Comparison of ENCODE assay signal across 13 cellular contexts in the genomic region with DNA sequence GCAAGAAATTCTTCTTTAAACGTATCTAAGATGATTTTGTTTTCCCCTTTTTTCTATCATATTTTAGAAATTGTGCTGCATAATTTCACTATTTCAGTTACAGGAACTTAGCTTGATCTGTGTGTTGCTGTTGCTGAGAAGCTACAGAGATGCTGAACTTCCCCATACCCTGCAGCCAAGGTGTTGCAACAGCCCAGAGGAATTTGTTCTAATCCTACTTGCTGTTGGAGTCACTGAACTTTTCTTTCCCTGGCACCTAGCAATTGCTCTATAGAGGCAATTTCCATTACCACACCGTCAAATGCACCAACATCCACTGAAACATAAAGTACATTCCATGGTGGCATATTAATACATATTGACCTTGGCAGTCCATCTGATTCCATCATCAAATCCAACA.
"Had no signal": no experiment of that assay in that cellular context is flagged by ENCODE, and none has a peak within 500 bp of the region (broad histone marks: within the 10 kb centered on the region; RNA-seq: fewer than 3 reads in every experiment).

No MANE protein-coding gene starts in this region.

- H3K9me3 ChIP-seq: body of pancreas, ovary, tibial nerve had no signal

- H3K4me1 ChIP-seq: body of pancreas, tibial nerve had no signal

- H3K27ac ChIP-seq: body of pancreas, ovary, tibial nerve had no signal

- H3K36me3 ChIP-seq: ovary, tibial nerve had no signal

- H3K9me3 Mint-ChIP-seq: activated naive CD4-positive, alpha-beta T cell treated with anti-CD3 and anti-CD28 coated beads, Interleukin-2, amount 50 U/mL, for 24 hours; stimulated activated effector memory CD8-positive, alpha-beta T cell treated with anti-CD3 and anti-CD28 coated beads, Interleukin-12 subunit alpha, Interleukin-12 subunit beta, amount 100 ng/mL, for 72 hours had no signal

- H3K4me1 Mint-ChIP-seq: activated naive CD4-positive, alpha-beta T cell treated with anti-CD3 and anti-CD28 coated beads, Interleukin-2, amount 50 U/mL, for 24 hours; stimulated activated effector memory CD8-positive, alpha-beta T cell treated with anti-CD3 and anti-CD28 coated beads, Interleukin-12 subunit alpha, Interleukin-12 subunit beta, amount 100 ng/mL, for 72 hours had no signal

- H3K4me3 ChIP-seq: body of pancreas, ovary, tibial nerve had no signal

- DNase-seq: activated CD4-positive, alpha-beta T cell treated with anti-CD3 and anti-CD28 coated beads, Interleukin-2, amount 50 U/mL, for 4 hours; activated effector memory CD4-positive, alpha-beta T cell treated with Interleukin-2 at 50 U/mL for 16 hours; activated T-cell treated with anti-CD3 and anti-CD28 coated beads, Interleukin-2, amount 50 U/mL, for 1 hour; amniotic stem cell; hippocampal formation; ovary; retina; T-helper 2 cell had no signal

- H3K27ac Mint-ChIP-seq: activated naive CD4-positive, alpha-beta T cell treated with anti-CD3 and anti-CD28 coated beads, Interleukin-2, amount 50 U/mL, for 24 hours; stimulated activated effector memory CD8-positive, alpha-beta T cell treated with anti-CD3 and anti-CD28 coated beads, Interleukin-12 subunit alpha, Interleukin-12 subunit beta, amount 100 ng/mL, for 72 hours had no signal

- H3K4me3 Mint-ChIP-seq: activated naive CD4-positive, alpha-beta T cell treated with anti-CD3 and anti-CD28 coated beads, Interleukin-2, amount 50 U/mL, for 24 hours; stimulated activated effector memory CD8-positive, alpha-beta T cell treated with anti-CD3 and anti-CD28 coated beads, Interleukin-12 subunit alpha, Interleukin-12 subunit beta, amount 100 ng/mL, for 72 hours had no signal

- H3K27me3 ChIP-seq: body of pancreas, ovary, tibial nerve had no signal

- ATAC-seq: activated CD4-positive, CD25-positive, alpha-beta regulatory T cell treated with anti-CD3 and anti-CD28 coated beads, Interleukin-2, amount 50 U/mL, for 24 hours; body of pancreas; stimulated activated effector memory CD8-positive, alpha-beta T cell treated with anti-CD3 and anti-CD28 coated beads, Interleukin-12 subunit alpha, Interleukin-12 subunit beta, amount 100 ng/mL, for 72 hours had no signal

- H3K36me3 Mint-ChIP-seq: activated naive CD4-positive, alpha-beta T cell treated with anti-CD3 and anti-CD28 coated beads, Interleukin-2, amount 50 U/mL, for 24 hours; stimulated activated effector memory CD8-positive, alpha-beta T cell treated with anti-CD3 and anti-CD28 coated beads, Interleukin-12 subunit alpha, Interleukin-12 subunit beta, amount 100 ng/mL, for 72 hours had no signal
